ENCODE assay signal across 9 cellular contexts in the genomic region with DNA sequence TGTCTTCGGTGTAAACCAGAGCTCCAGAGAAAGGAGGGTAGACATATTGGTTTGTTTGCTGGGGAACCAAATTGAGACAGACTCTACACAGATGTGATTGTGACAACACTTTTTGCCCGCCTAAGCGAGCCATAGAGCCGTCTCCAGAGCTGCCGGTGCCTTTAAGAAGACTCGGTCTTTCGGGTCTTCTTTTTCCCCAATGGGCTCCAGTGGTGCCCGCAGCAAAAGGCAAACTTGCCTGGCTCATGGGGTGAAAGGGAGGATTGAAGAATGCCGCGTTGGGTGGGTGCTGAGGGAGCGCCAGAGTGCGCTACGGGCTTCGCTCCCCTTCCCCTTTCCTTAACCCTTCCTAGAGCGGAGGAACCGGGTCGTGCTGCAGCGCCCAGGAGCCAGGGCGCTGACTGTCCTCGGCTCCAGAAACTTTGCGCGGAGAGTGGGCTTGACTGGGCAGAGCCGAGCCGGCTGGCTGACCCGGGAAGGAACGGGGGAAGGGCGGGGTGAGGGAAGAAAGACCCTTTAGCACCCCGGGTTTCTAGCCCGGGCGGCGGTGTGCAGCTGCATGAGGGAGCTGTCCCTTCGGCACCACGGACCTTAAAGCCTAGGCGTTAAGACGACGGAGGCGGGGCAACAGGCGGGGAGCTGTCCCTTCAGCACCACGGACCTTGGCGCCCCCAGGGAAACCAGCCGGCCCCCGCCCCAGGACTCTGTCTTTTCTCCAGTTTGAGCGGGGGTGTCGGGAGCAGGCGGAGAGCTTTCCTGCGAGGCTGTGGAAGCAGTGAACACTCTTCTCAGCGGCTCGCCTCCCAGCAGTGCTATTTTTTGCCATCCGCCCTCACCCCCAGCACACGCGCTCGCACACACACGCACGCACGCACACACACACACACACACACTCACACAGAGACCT. TPM values are rescaled to one million over a fixed set of nuclear protein-coding genes. Genes with fewer than 3 reads are reported as not detected.
DNase-seq lines count a peak whose midpoint lies in the region; ATAC-seq and TF ChIP-seq lines count a peak whose summit lies in the region.
"Had no signal": no experiment of that assay in that cellular context is flagged by ENCODE, and none has a peak within 500 bp of the region (broad histone marks: within the 10 kb centered on the region; RNA-seq: fewer than 3 reads in every experiment).

A gene (plus strand): TSS at position 890 of the 907 bp plus-strand sequence. CDS start 420 bp downstream, outside the sequence.

- H3K4me3 Mint-ChIP-seq in T-helper 17 cell: no peak within 1 kb of the TSS

- H3K27ac Mint-ChIP-seq in T-helper 17 cell: no peak within 1 kb of the TSS

- H3K4me1 ChIP-seq in HEK293 (ENCODE audit: control insufficient read depth, insufficient read depth, low read length): no peaks in the 10 kb centered on the region; the same call in 1 of the 2 replicates
- H3K4me1 ChIP-seq in body of pancreas: no peaks in the 10 kb centered on the region
- H3K4me1 ChIP-seq: Peyer's patch had no signal

- CTCF ChIA-PET in HEK293 (lab: Yijun Ruan, JAX): interaction anchor here (0.6 to 4.5 kb wide), 9 partner anchors 11 to 248 kb away, joined by 3 to 72 read pairs (median 5); no protein-coding TSS in a partner anchor

- WGBS in body of pancreas, 2 donors: 4 to 6% methylated on average over 20 to 55 of the region's 55 CpGs

- peaks cover 80% of the 10 kb centered on the region for H3K27me3 Mint-ChIP-seq in T-helper 17 cell

- H3K4me1 Mint-ChIP-seq in T-helper 17 cell: peaks cover 7% of the 10 kb centered on the region

- H3K27ac ChIP-seq in HEK293 (ENCODE audit: extremely low read depth, low read depth, low read length) (no peak within 1 kb of the TSS), body of pancreas (no peak within 1 kb of the TSS)
- H3K27ac ChIP-seq: Peyer's patch had no signal

- H3K27me3 ChIP-seq in body of pancreas: peaks cover 0 to 14% of the 10 kb centered on the region in 2 donors
- H3K27me3 ChIP-seq: Peyer's patch had no signal

- H3K4me3 ChIP-seq in HEK293 (ENCODE audit: low read depth, low read length) (no peak within 1 kb of the TSS), body of pancreas (no peak within 1 kb of the TSS)
- H3K4me3 ChIP-seq: Peyer's patch had no signal

- ATAC-seq in T-helper 17 cell: peak; percentile 86
- no peak for ATAC-seq in body of pancreas

- intact Hi-C loops in body of pancreas (cut with DNase I): loop anchor here (10.0 kb wide), 1 partner anchor 211 kb away; no protein-coding TSS in a partner anchor

- TF ChIP-seq CTCF in HEK293 (tag by site-specific recombination; IDR thresholded peaks at IDR 0.05) (no peak), body of pancreas (IDR thresholded peaks at IDR 0.05) (no peak)

- POLR2A ChIA-PET in HEK293 (lab: Yijun Ruan, JAX): no interaction called here

- H3K36me3 ChIP-seq in HEK293 (ENCODE audit: control insufficient read depth in 2 of 2, insufficient read depth in 1 of 2, low read length in 2 of 2): no peaks in the 10 kb centered on the region
- H3K36me3 ChIP-seq in body of pancreas (replicated peaks in 1 of 2; ENCODE audit: insufficient read depth in 1 of 2, low read depth in 2 of 2): no peaks in the 10 kb centered on the region
- H3K36me3 ChIP-seq: Peyer's patch had no signal

- TF ChIP-seq POLR2A in body of pancreas (IDR thresholded peaks at IDR 0.05): no peak

- DNase-seq in T-helper 17 cell: peak in 2 of 3 donors; percentile 10 to 21
- DNase-seq in body of pancreas: peak; percentile 20 to 52 (median 34)
- DNase-seq in left kidney (ENCODE audit: low read depth, low spot score): peak; percentile 96
- DNase-seq in stimulated activated CD8-positive, alpha-beta memory T cell treated with anti-CD3 and anti-CD28 coated beads, Interleukin-4, amount 100 ng/mL, for 48 hours: peak; percentile 81
- no peak for DNase-seq in SHP77 treated with DMSO at 0.1 percent for 48 hours (lab: John Stamatoyannopoulos, UW)
- no peak for DNase-seq in NCI-H187 (lab: John Stamatoyannopoulos, UW)
- DNase-seq in NCI-H1092 (lab: John Stamatoyannopoulos, UW): no peak

- no peaks in the 10 kb centered on the region for H3K36me3 Mint-ChIP-seq in T-helper 17 cell (ENCODE audit: low read depth)

- H3K9me3 ChIP-seq in HEK293 (ENCODE audit: control insufficient read depth, insufficient read depth, low read depth, low read length) (no peaks in the 10 kb centered on the region), T-helper 17 cell (ENCODE audit: control insufficient read depth, low read length, poor library complexity, severe bottlenecking) (no peaks in the 10 kb centered on the region), body of pancreas (no peaks in the 10 kb centered on the region)
- H3K9me3 ChIP-seq: Peyer's patch had no signal

TF ChIP-seq in HEK293, 187 proteins besides CTCF, POLR2A, EP300 and RAD21 (continues in another document):
- TF ChIP-seq ZNF510 (tag by site-specific recombination; IDR thresholded peaks at IDR 0.05; ENCODE audit: insufficient replicate concordance) (no peak), ZFHX2 (tag by site-specific recombination; conservative IDR thresholded peaks at IDR 0.05) (peak; percentile 81), EGR2 (tag by site-specific recombination; IDR thresholded peaks at IDR 0.05; ENCODE audit: low read depth) (peak; percentile 83), ZNF677 (tag by site-specific recombination; IDR thresholded peaks at IDR 0.05) (no peak), ZNF701 (tag by site-specific recombination; IDR thresholded peaks at IDR 0.05) (no peak)
- TF ChIP-seq, protein P1, sequence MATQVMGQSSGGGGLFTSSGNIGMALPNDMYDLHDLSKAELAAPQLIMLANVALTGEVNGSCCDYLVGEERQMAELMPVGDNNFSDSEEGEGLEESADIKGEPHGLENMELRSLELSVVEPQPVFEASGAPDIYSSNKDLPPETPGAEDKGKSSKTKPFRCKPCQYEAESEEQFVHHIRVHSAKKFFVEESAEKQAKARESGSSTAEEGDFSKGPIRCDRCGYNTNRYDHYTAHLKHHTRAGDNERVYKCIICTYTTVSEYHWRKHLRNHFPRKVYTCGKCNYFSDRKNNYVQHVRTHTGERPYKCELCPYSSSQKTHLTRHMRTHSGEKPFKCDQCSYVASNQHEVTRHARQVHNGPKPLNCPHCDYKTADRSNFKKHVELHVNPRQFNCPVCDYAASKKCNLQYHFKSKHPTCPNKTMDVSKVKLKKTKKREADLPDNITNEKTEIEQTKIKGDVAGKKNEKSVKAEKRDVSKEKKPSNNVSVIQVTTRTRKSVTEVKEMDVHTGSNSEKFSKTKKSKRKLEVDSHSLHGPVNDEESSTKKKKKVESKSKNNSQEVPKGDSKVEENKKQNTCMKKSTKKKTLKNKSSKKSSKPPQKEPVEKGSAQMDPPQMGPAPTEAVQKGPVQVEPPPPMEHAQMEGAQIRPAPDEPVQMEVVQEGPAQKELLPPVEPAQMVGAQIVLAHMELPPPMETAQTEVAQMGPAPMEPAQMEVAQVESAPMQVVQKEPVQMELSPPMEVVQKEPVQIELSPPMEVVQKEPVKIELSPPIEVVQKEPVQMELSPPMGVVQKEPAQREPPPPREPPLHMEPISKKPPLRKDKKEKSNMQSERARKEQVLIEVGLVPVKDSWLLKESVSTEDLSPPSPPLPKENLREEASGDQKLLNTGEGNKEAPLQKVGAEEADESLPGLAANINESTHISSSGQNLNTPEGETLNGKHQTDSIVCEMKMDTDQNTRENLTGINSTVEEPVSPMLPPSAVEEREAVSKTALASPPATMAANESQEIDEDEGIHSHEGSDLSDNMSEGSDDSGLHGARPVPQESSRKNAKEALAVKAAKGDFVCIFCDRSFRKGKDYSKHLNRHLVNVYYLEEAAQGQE (tag by site-specific recombination; IDR thresholded peaks at IDR 0.05): peak; percentile 99
- TF ChIP-seq, protein P2, sequence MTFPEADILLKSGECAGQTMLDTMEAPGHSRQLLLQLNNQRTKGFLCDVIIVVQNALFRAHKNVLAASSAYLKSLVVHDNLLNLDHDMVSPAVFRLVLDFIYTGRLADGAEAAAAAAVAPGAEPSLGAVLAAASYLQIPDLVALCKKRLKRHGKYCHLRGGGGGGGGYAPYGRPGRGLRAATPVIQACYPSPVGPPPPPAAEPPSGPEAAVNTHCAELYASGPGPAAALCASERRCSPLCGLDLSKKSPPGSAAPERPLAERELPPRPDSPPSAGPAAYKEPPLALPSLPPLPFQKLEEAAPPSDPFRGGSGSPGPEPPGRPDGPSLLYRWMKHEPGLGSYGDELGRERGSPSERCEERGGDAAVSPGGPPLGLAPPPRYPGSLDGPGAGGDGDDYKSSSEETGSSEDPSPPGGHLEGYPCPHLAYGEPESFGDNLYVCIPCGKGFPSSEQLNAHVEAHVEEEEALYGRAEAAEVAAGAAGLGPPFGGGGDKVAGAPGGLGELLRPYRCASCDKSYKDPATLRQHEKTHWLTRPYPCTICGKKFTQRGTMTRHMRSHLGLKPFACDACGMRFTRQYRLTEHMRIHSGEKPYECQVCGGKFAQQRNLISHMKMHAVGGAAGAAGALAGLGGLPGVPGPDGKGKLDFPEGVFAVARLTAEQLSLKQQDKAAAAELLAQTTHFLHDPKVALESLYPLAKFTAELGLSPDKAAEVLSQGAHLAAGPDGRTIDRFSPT (tag by site-specific recombination; IDR thresholded peaks at IDR 0.05): no peak
- TF ChIP-seq, protein P3, sequence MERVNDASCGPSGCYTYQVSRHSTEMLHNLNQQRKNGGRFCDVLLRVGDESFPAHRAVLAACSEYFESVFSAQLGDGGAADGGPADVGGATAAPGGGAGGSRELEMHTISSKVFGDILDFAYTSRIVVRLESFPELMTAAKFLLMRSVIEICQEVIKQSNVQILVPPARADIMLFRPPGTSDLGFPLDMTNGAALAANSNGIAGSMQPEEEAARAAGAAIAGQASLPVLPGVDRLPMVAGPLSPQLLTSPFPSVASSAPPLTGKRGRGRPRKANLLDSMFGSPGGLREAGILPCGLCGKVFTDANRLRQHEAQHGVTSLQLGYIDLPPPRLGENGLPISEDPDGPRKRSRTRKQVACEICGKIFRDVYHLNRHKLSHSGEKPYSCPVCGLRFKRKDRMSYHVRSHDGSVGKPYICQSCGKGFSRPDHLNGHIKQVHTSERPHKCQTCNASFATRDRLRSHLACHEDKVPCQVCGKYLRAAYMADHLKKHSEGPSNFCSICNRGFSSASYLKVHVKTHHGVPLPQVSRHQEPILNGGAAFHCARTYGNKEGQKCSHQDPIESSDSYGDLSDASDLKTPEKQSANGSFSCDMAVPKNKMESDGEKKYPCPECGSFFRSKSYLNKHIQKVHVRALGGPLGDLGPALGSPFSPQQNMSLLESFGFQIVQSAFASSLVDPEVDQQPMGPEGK (tag by site-specific recombination; IDR thresholded peaks at IDR 0.05): peak; percentile 56

RNA-seq across cellular contexts. Expression of the gene that starts here (rescaled TPM):
- total RNA-seq in T-helper 17 cell: not detected
- not detected for total RNA-seq in body of pancreas
- total RNA-seq: Peyer's patch had no signal

Comparison
In these comparisons a context has a peak if more than half of its experiments do, and no peak if none do; other contexts are left out.
1. Peak in DNase-seq and ATAC-seq in T-helper 17 cell; RNA of the gene not detected or under 1 TPM.
2. Peak in DNase-seq in body of pancreas; RNA of the gene not detected or under 1 TPM.
3. DNase-seq: peak in left kidney (single experiment) and stimulated activated CD8-positive, alpha-beta memory T cell treated with anti-CD3 and anti-CD28 coated beads, Interleukin-4, amount 100 ng/mL, for 48 hours (single experiment); none in SHP77 treated with DMSO at 0.1 percent for 48 hours (single experiment), NCI-H187 (0 of 2) and NCI-H1092 (single experiment).